Comparison of ENCODE assay signal across 24 cellular contexts in genomic region chr16:14005335-14005734, GRCh38.
DNase-seq lines count a peak whose midpoint lies in the region; ATAC-seq and TF ChIP-seq lines count a peak whose summit lies in the region.
"Had no signal": no experiment of that assay in that cellular context is flagged by ENCODE, and none has a peak within 500 bp of the region (broad histone marks: within the 10 kb centered on the region; RNA-seq: fewer than 3 reads in every experiment).

No MANE protein-coding gene starts in this region.

- TF ChIP-seq CTCF in heart left ventricle (IDR thresholded peaks at IDR 0.05) (no peak), brain (conservative IDR thresholded peaks at IDR 0.05) (no peak), nephron (IDR thresholded peaks at IDR 0.05; ENCODE audit: unreplicated experiment in 3 of 3) (no peak)

- H3K4me3 Mint-ChIP-seq in brain (peak overlapping the region in 1 of 5 experiments; percentile 47), nephron (no peak overlapping the region)
- no peak overlapping the region for H3K4me3 Mint-ChIP-seq in activated CD8-positive, alpha-beta memory T cell treated with anti-CD3 and anti-CD28 coated beads, Interleukin-2, amount 10 ng/mL, durations not matched to agents 7 days and 5 days
- H3K4me3 Mint-ChIP-seq: activated naive CD8-positive, alpha-beta T cell; CD4-positive, alpha-beta memory T cell; stimulated activated naive B cell treated with anti-CD40 and anti-IgM and Interleukin-4, amounts not matched to agents 10 μg/mL and 1 μg/mL and 100 μg/mL, for 72 hours; T-cell had no signal

- no peaks in the 10 kb centered on the region for H3K36me3 Mint-ChIP-seq in brain
- no peaks in the 10 kb centered on the region for H3K36me3 Mint-ChIP-seq in nephron (ENCODE audit: low read depth)
- H3K36me3 Mint-ChIP-seq in activated CD8-positive, alpha-beta memory T cell treated with anti-CD3 and anti-CD28 coated beads, Interleukin-2, amount 10 ng/mL, durations not matched to agents 7 days and 5 days = no peaks in the 10 kb centered on the region
- H3K36me3 Mint-ChIP-seq: activated naive CD8-positive, alpha-beta T cell; CD4-positive, alpha-beta memory T cell; stimulated activated naive B cell treated with anti-CD40 and anti-IgM and Interleukin-4, amounts not matched to agents 10 μg/mL and 1 μg/mL and 100 μg/mL, for 72 hours; T-cell had no signal

- WGBS in heart left ventricle, 4 donors = 82 to 89% (median 86%) methylated on average over 6 of the region's 6 CpGs

- H3K4me1 ChIP-seq in heart left ventricle = peaks cover 0 to 49% (median 27%) of the 10 kb centered on the region in 12 donors
- H3K4me1 ChIP-seq in subcutaneous abdominal adipose tissue (ENCODE audit: control insufficient read depth in 5 of 5, insufficient read depth in 5 of 5, low read length in 5 of 5) = peaks cover 8 to 33% (median 30%) of the 10 kb centered on the region in 5 donors

- H3K27ac ChIP-seq in heart left ventricle (peak overlapping the region in 11 of 12 donors; percentile 18 to 85 (median 68)), subcutaneous abdominal adipose tissue (ENCODE audit: low read depth, low read length) (peak overlapping the region; percentile 65)
- H3K27ac ChIP-seq: WERI-Rb-1 had no signal

- no peaks in the 10 kb centered on the region for H3K27me3 ChIP-seq in heart left ventricle
- H3K27me3 ChIP-seq in subcutaneous abdominal adipose tissue (ENCODE audit: control insufficient read depth in 5 of 5, insufficient read depth in 4 of 5, low read length in 5 of 5) = no peaks in the 10 kb centered on the region

- H3K9me3 ChIP-seq in heart left ventricle (no peaks in the 10 kb centered on the region), subcutaneous abdominal adipose tissue (ENCODE audit: control insufficient read depth in 5 of 5, low read length in 5 of 5) (no peaks in the 10 kb centered on the region)

- H3K4me1 Mint-ChIP-seq in brain = peaks cover 65% of the 10 kb centered on the region
- peaks cover 49% of the 10 kb centered on the region for H3K4me1 Mint-ChIP-seq in nephron
- peaks cover 22% of the 10 kb centered on the region for H3K4me1 Mint-ChIP-seq in activated CD8-positive, alpha-beta memory T cell treated with anti-CD3 and anti-CD28 coated beads, Interleukin-2, amount 10 ng/mL, durations not matched to agents 7 days and 5 days

- intact Hi-C loops in heart left ventricle (cut with DNase I) (loop anchor here in 3 of 10 donors (10.0 kb wide), 4 partner anchors 51 to 179 kb away; partner anchors contain the start of genes ERCC4 (in 1 of the 3) and MRTFB (in 1 of the 3)), Right ventricle myocardium inferior (cut with DNase I) (no loop called here)

- H3K27ac Mint-ChIP-seq in brain = peak overlapping the region in 4 of 5 experiments; percentile 29 to 79 (median 52)
- peak overlapping the region in 2 of 3 experiments; percentile 29 to 99 for H3K27ac Mint-ChIP-seq in nephron
- no peak overlapping the region for H3K27ac Mint-ChIP-seq in activated CD8-positive, alpha-beta memory T cell treated with anti-CD3 and anti-CD28 coated beads, Interleukin-2, amount 10 ng/mL, durations not matched to agents 7 days and 5 days
- H3K27ac Mint-ChIP-seq: activated naive CD8-positive, alpha-beta T cell; CD4-positive, alpha-beta memory T cell; stimulated activated naive B cell treated with anti-CD40 and anti-IgM and Interleukin-4, amounts not matched to agents 10 μg/mL and 1 μg/mL and 100 μg/mL, for 72 hours; T-cell had no signal

- H3K9ac ChIP-seq in subcutaneous abdominal adipose tissue (ENCODE audit: low read length in 5 of 5) = no peak overlapping the region

- H3K27me3 Mint-ChIP-seq in brain = peaks cover 9% of the 10 kb centered on the region
- no peaks in the 10 kb centered on the region for H3K27me3 Mint-ChIP-seq in nephron (ENCODE audit: low read depth)
- peaks cover 35% of the 10 kb centered on the region for H3K27me3 Mint-ChIP-seq in activated CD8-positive, alpha-beta memory T cell treated with anti-CD3 and anti-CD28 coated beads, Interleukin-2, amount 10 ng/mL, durations not matched to agents 7 days and 5 days

- H3K4me3 ChIP-seq in heart left ventricle (no peak overlapping the region), subcutaneous abdominal adipose tissue (ENCODE audit: low read depth in 1 of 5, low read length in 5 of 5) (no peak overlapping the region)

- H3K9me3 Mint-ChIP-seq in brain = no peaks in the 10 kb centered on the region
- no peaks in the 10 kb centered on the region for H3K9me3 Mint-ChIP-seq in nephron
- no peaks in the 10 kb centered on the region for H3K9me3 Mint-ChIP-seq in activated CD8-positive, alpha-beta memory T cell treated with anti-CD3 and anti-CD28 coated beads, Interleukin-2, amount 10 ng/mL, durations not matched to agents 7 days and 5 days (ENCODE audit: low read depth)
- H3K9me3 Mint-ChIP-seq: CD4-positive, alpha-beta memory T cell; stimulated activated naive B cell treated with anti-CD40 and anti-IgM and Interleukin-4, amounts not matched to agents 10 μg/mL and 1 μg/mL and 100 μg/mL, for 72 hours; T-cell had no signal

- no peaks in the 10 kb centered on the region for H3K36me3 ChIP-seq in heart left ventricle
- H3K36me3 ChIP-seq in subcutaneous abdominal adipose tissue (ENCODE audit: control insufficient read depth in 5 of 5, insufficient read depth in 5 of 5, low read length in 5 of 5) = no peaks in the 10 kb centered on the region
- H3K36me3 ChIP-seq: WERI-Rb-1 had no signal

- CTCF ChIA-PET in activated CD8-positive, alpha-beta memory T cell treated with anti-CD3 and anti-CD28 coated beads, Interleukin-2, amount 10 ng/mL, durations not matched to agents 7 days and 5 days (lab: Charles Lee) = no interaction called here

- TF ChIP-seq POLR2A in heart left ventricle (IDR thresholded peaks at IDR 0.05) = no peak

- ATAC-seq in heart left ventricle (no peak), Right ventricle myocardium inferior (no peak), HG03432 (IDR thresholded peaks at IDR 0.05; ENCODE audit: unreplicated experiment) (no peak)
- no peak for ATAC-seq in activated CD8-positive, alpha-beta memory T cell treated with anti-CD3 and anti-CD28 coated beads, Interleukin-2, amount 10 ng/mL, durations not matched to agents 7 days and 5 days
- ATAC-seq: stimulated activated naive B cell treated with anti-CD40 and anti-IgM and Interleukin-4, amounts not matched to agents 10 μg/mL and 1 μg/mL and 100 μg/mL, for 72 hours; T-cell had no signal

- no peak for DNase-seq in heart left ventricle
- DNase-seq in Right ventricle myocardium inferior (ENCODE audit: missing footprints) = no peak
- no peak for DNase-seq in activated CD8-positive, alpha-beta memory T cell treated with anti-CD3 and anti-CD28 coated beads, Interleukin-2, amount 10 ng/mL, durations not matched to agents 7 days and 5 days
- no peak for DNase-seq in 8988T
- DNase-seq: activated CD4-positive, alpha-beta T cell treated with anti-CD3 and anti-CD28 coated beads for 48 hours; activated CD8-positive, alpha-beta memory T cell treated with anti-CD3 and anti-CD28 coated beads for 24 hours; activated effector memory CD4-positive, alpha-beta T cell treated with anti-CD3 and anti-CD28 coated beads, Interleukin-2, amount 50 U/mL, for 16 hours; anterior cingulate cortex; CD4-positive, alpha-beta memory T cell; central memory CD4-positive, alpha-beta T cell; hippocampal formation; NCI-H1092; NCI-H1694; NCI-H446 treated with DMSO at 0.1 percent for 48 hours; NCI-H82; stimulated activated CD4-positive, alpha-beta T cell treated with anti-CD3 and anti-CD28 coated beads, Interleukin-15, amount 100 ng/mL, for 24 hours; stimulated activated naive B cell treated with anti-CD40 and anti-IgM and Interleukin-4, amounts not matched to agents 10 μg/mL and 1 μg/mL and 100 μg/mL, for 72 hours; T-cell; WERI-Rb-1 had no signal
